In genomic region chr5:28310696-28311095, GRCh38 we compare ENCODE assay signal across 26 cellular contexts.
"Had no signal": no experiment of that assay in that cellular context is flagged by ENCODE, and none has a peak within 500 bp of the region (broad histone marks: within the 10 kb centered on the region; RNA-seq: fewer than 3 reads in every experiment).

No MANE protein-coding gene starts in this region.

- H3K4me3 Mint-ChIP-seq: activated B cell treated with CpG ODN at 0.5 μM for 24 hours; activated CD4-positive, alpha-beta memory T cell treated with anti-CD3 and anti-CD28 coated beads for 36 hours; activated CD4-positive, alpha-beta T cell treated with anti-CD3 and anti-CD28 coated beads, Interleukin-2, amount 10 ng/mL, durations not matched to agents 7 days and 5 days; activated naive CD4-positive, alpha-beta T cell treated with anti-CD3 and anti-CD28 coated beads, Interleukin-2, amount 10 ng/mL, durations not matched to agents 7 days and 5 days; activated naive CD8-positive, alpha-beta T cell treated with anti-CD3 and anti-CD28 coated beads for 36 hours; activated T-helper 17 cell treated with anti-CD3 and anti-CD28 coated beads, Interleukin-2, amount 50 U/mL, for 72 hours; T-helper 17 cell had no signal

- H3K4me3 ChIP-seq: cardiac muscle cell had no signal

- ATAC-seq: activated T-helper 17 cell treated with anti-CD3 and anti-CD28 coated beads, Interleukin-2, amount 50 U/mL, for 72 hours; T-helper 17 cell had no signal

- FAIRE-seq: TTC549 had no signal

- H3K27ac Mint-ChIP-seq: activated B cell treated with CpG ODN at 0.5 μM for 24 hours; activated CD4-positive, alpha-beta memory T cell treated with anti-CD3 and anti-CD28 coated beads for 36 hours; activated CD4-positive, alpha-beta T cell treated with anti-CD3 and anti-CD28 coated beads, Interleukin-2, amount 10 ng/mL, durations not matched to agents 7 days and 5 days; activated naive CD4-positive, alpha-beta T cell treated with anti-CD3 and anti-CD28 coated beads, Interleukin-2, amount 10 ng/mL, durations not matched to agents 7 days and 5 days; activated naive CD8-positive, alpha-beta T cell treated with anti-CD3 and anti-CD28 coated beads for 36 hours; activated T-helper 17 cell treated with anti-CD3 and anti-CD28 coated beads, Interleukin-2, amount 50 U/mL, for 72 hours; T-helper 17 cell had no signal

- H3K36me3 ChIP-seq: brain microvascular endothelial cell, cardiac muscle cell had no signal

- H3K9me3 Mint-ChIP-seq: activated CD4-positive, alpha-beta T cell treated with anti-CD3 and anti-CD28 coated beads, Interleukin-2, amount 10 ng/mL, durations not matched to agents 7 days and 5 days had no signal

- H3K4me1 Mint-ChIP-seq: activated B cell treated with CpG ODN at 0.5 μM for 24 hours; activated CD4-positive, alpha-beta T cell treated with anti-CD3 and anti-CD28 coated beads, Interleukin-2, amount 10 ng/mL, durations not matched to agents 7 days and 5 days; activated naive CD4-positive, alpha-beta T cell treated with anti-CD3 and anti-CD28 coated beads, Interleukin-2, amount 10 ng/mL, durations not matched to agents 7 days and 5 days; activated naive CD8-positive, alpha-beta T cell treated with anti-CD3 and anti-CD28 coated beads for 36 hours; activated T-helper 17 cell treated with anti-CD3 and anti-CD28 coated beads, Interleukin-2, amount 50 U/mL, for 72 hours; T-helper 17 cell had no signal

- H3K27me3 Mint-ChIP-seq: activated B cell treated with CpG ODN at 0.5 μM for 24 hours; activated CD4-positive, alpha-beta memory T cell treated with anti-CD3 and anti-CD28 coated beads for 36 hours; activated CD4-positive, alpha-beta T cell treated with anti-CD3 and anti-CD28 coated beads, Interleukin-2, amount 10 ng/mL, durations not matched to agents 7 days and 5 days; activated naive CD4-positive, alpha-beta T cell treated with anti-CD3 and anti-CD28 coated beads, Interleukin-2, amount 10 ng/mL, durations not matched to agents 7 days and 5 days; activated naive CD8-positive, alpha-beta T cell treated with anti-CD3 and anti-CD28 coated beads for 36 hours; activated T-helper 17 cell treated with anti-CD3 and anti-CD28 coated beads, Interleukin-2, amount 50 U/mL, for 72 hours; T-helper 17 cell had no signal

- H3K36me3 Mint-ChIP-seq: activated CD4-positive, alpha-beta memory T cell treated with anti-CD3 and anti-CD28 coated beads for 36 hours; activated naive CD4-positive, alpha-beta T cell treated with anti-CD3 and anti-CD28 coated beads, Interleukin-2, amount 10 ng/mL, durations not matched to agents 7 days and 5 days; activated naive CD8-positive, alpha-beta T cell treated with anti-CD3 and anti-CD28 coated beads for 36 hours had no signal

- H3K27me3 ChIP-seq: brain microvascular endothelial cell, cardiac muscle cell had no signal

- DNase-seq: activated B cell treated with CpG ODN at 0.5 μM for 24 hours; activated CD4-positive, alpha-beta memory T cell treated with anti-CD3 and anti-CD28 coated beads for 36 hours; activated CD4-positive, alpha-beta T cell treated with anti-CD3 and anti-CD28 coated beads, Interleukin-2, amount 10 ng/mL, durations not matched to agents 7 days and 5 days; activated CD8-positive, alpha-beta memory T cell treated with anti-CD3 and anti-CD28 coated beads for 24 hours; activated gamma-delta T cell treated with Interleukin-2 at 50 U/mL for 16 hours; activated naive CD4-positive, alpha-beta T cell treated with anti-CD3 and anti-CD28 coated beads, Interleukin-2, amount 10 ng/mL, durations not matched to agents 7 days and 5 days; activated naive CD8-positive, alpha-beta T cell treated with anti-CD3 and anti-CD28 coated beads for 36 hours; activated T-cell treated with anti-CD3 and anti-CD28 coated beads for 4 hours; activated T-cell treated with anti-CD3 and anti-CD28 coated beads, Interleukin-2, amount 50 U/mL, for 48 hours; brain microvascular endothelial cell; IMR-90; KG1; NCI-H1092; NCI-H1417; NCI-H1930; NCI-H2171; NCI-H2227 treated with DMSO at 0.1 percent for 48 hours; NCI-H510A; NCI-H526 treated with DMSO at 0.1 percent for 48 hours; NCI-H82; SHP77; T-helper 17 cell; T1000 had no signal

- H3K27ac ChIP-seq: brain microvascular endothelial cell, cardiac muscle cell had no signal
